In the genomic region with DNA sequence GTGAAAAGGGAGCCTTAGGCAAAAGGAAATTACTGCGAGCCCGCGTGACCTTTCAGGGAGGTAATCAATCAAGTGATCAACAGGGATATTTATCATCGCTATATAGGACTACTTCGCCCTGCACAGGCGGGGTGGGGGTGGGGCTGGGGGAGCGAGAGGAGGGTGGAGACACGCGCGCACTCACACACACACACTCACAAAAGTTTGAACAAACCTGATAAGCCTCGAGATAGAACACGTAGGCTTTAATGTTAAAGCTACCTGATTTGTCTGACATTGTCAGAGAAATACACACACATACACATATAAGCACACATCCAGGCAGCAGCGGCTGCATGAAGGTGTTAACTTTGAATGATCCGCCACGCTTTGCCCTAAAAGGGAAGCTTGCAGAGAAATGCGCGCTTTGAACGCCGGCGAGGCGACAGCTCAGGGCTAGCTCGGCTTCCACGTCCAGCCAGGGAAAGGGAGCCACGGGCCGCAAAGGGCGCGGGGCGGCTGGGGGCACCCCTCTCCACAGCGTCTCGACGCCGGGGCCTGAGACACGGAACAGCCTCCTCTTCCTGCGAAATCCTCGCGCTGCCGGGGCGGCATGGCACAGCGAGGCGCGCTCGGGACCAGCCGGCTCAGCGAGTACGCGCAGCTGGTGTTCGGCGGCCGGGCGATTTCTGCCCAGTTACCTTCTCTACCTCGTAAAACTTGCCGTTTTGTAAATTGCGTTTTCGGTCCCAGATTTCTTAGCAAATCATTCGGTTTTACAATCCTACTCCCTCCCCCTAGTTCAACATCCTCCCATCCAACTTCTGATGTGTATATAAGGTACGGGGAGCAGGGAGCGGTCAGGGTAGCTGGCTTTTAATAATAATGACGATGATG, we compare ENCODE assay signal across 8 cellular contexts. TPM values are rescaled to one million over a fixed set of nuclear protein-coding genes. Genes with fewer than 3 reads are reported as not detected.
DNase-seq lines count a peak whose midpoint lies in the region; ATAC-seq and TF ChIP-seq lines count a peak whose summit lies in the region.

No MANE protein-coding gene starts in this region.

- intact Hi-C loops in activated CD4-positive, alpha-beta T cell treated with anti-CD3 and anti-CD28 coated beads, Interleukin-2, amount 10 ng/mL, durations not matched to agents 24 days and 14 days (cut with micrococcal nuclease) = loop anchor here (1.0 to 10.0 kb wide), 4 partner anchors 8 to 1934 kb away; a partner anchor contains a TSS
- intact Hi-C loops in ascending aorta (cut with DNase I) = loop anchor here (2.0 to 5.0 kb wide), 2 partner anchors 326 to 628 kb away; no protein-coding TSS in a partner anchor

- H3K27ac ChIP-seq in MM.1S (ENCODE audit: low read length) (no peak overlapping the region), ascending aorta (peak overlapping the region; percentile 83 to 87)

- no peak for TF ChIP-seq CTCF in MM.1S (IDR thresholded peaks at IDR 0.05; ENCODE audit: low read length)
- TF ChIP-seq CTCF in ascending aorta (IDR thresholded peaks at IDR 0.05) = no peak

- H4K20me1 ChIP-seq in MM.1S (ENCODE audit: insufficient read depth, low read length) = no peaks in the 10 kb centered on the region

- H3K9me3 ChIP-seq in MM.1S (replicated peaks; ENCODE audit: insufficient read depth, low read length) = no peaks in the 10 kb centered on the region
- peaks cover 0 to 1% of the 10 kb centered on the region in 2 donors for H3K9me3 ChIP-seq in ascending aorta

- H3K9me2 ChIP-seq in MM.1S (replicated peaks; ENCODE audit: insufficient read depth, low read length) = no peaks in the 10 kb centered on the region

- peaks cover 22% of the 10 kb centered on the region for H3K4me1 Mint-ChIP-seq in activated CD4-positive, alpha-beta T cell treated with anti-CD3 and anti-CD28 coated beads, Interleukin-2, amount 10 ng/mL, durations not matched to agents 24 days and 14 days
- H3K4me1 Mint-ChIP-seq in immature natural killer cell = peaks cover 12 to 21% of the 10 kb centered on the region in 2 donors
- H3K4me1 Mint-ChIP-seq in stimulated activated memory B cell treated with anti-CD40 and anti-IgM and Interleukin-4, amounts not matched to agents 10 μg/mL and 1 μg/mL and 100 μg/mL, for 72 hours = peaks cover 36% of the 10 kb centered on the region

- ATAC-seq in stimulated activated memory B cell treated with anti-CD40 and anti-IgM and Interleukin-4, amounts not matched to agents 10 μg/mL and 1 μg/mL and 100 μg/mL, for 72 hours = no peak

- H3K27me3 ChIP-seq in MM.1S (replicated peaks; ENCODE audit: insufficient read depth, low read length) = peaks cover 60% of the 10 kb centered on the region
- H3K27me3 ChIP-seq in ascending aorta = no peaks in the 10 kb centered on the region

- H3K4me1 ChIP-seq in MM.1S (ENCODE audit: low read length) (peaks cover 5% of the 10 kb centered on the region; the same call in 1 of the 2 replicates), ascending aorta (no peaks in the 10 kb centered on the region)

- no peaks in the 10 kb centered on the region for H3K9me3 Mint-ChIP-seq in activated CD4-positive, alpha-beta T cell treated with anti-CD3 and anti-CD28 coated beads, Interleukin-2, amount 10 ng/mL, durations not matched to agents 24 days and 14 days
- H3K9me3 Mint-ChIP-seq in immature natural killer cell = peaks cover 0 to 10% (median 1%) of the 10 kb centered on the region in 6 donors
- H3K9me3 Mint-ChIP-seq in stimulated activated memory B cell treated with anti-CD40 and anti-IgM and Interleukin-4, amounts not matched to agents 10 μg/mL and 1 μg/mL and 100 μg/mL, for 72 hours = peaks cover 3% of the 10 kb centered on the region

- H3K79me2 ChIP-seq in MM.1S (ENCODE audit: low read length) = no peaks in the 10 kb centered on the region

- peaks cover 88% of the 10 kb centered on the region for H3K27me3 Mint-ChIP-seq in activated CD4-positive, alpha-beta T cell treated with anti-CD3 and anti-CD28 coated beads, Interleukin-2, amount 10 ng/mL, durations not matched to agents 24 days and 14 days
- H3K27me3 Mint-ChIP-seq in immature natural killer cell (ENCODE audit: low read depth in 3 of 3) = peaks cover 29 to 45% (median 39%) of the 10 kb centered on the region in 3 donors
- peaks cover 97% of the 10 kb centered on the region for H3K27me3 Mint-ChIP-seq in stimulated activated memory B cell treated with anti-CD40 and anti-IgM and Interleukin-4, amounts not matched to agents 10 μg/mL and 1 μg/mL and 100 μg/mL, for 72 hours

- H3K27ac Mint-ChIP-seq in activated CD4-positive, alpha-beta T cell treated with anti-CD3 and anti-CD28 coated beads, Interleukin-2, amount 10 ng/mL, durations not matched to agents 24 days and 14 days = peak overlapping the region; percentile 27
- no peak overlapping the region for H3K27ac Mint-ChIP-seq in immature natural killer cell
- no peak overlapping the region for H3K27ac Mint-ChIP-seq in stimulated activated memory B cell treated with anti-CD40 and anti-IgM and Interleukin-4, amounts not matched to agents 10 μg/mL and 1 μg/mL and 100 μg/mL, for 72 hours

- H2AFZ ChIP-seq in MM.1S (ENCODE audit: low read length) = peak overlapping the region; percentile 75

- peak overlapping the region; percentile 61 for H3K4me3 Mint-ChIP-seq in activated CD4-positive, alpha-beta T cell treated with anti-CD3 and anti-CD28 coated beads, Interleukin-2, amount 10 ng/mL, durations not matched to agents 24 days and 14 days
- peak overlapping the region in 3 of 5 donors; percentile 9 to 57 (median 19) for H3K4me3 Mint-ChIP-seq in immature natural killer cell
- peak overlapping the region; percentile 37 for H3K4me3 Mint-ChIP-seq in stimulated activated memory B cell treated with anti-CD40 and anti-IgM and Interleukin-4, amounts not matched to agents 10 μg/mL and 1 μg/mL and 100 μg/mL, for 72 hours

- no peaks in the 10 kb centered on the region for H3K36me3 Mint-ChIP-seq in activated CD4-positive, alpha-beta T cell treated with anti-CD3 and anti-CD28 coated beads, Interleukin-2, amount 10 ng/mL, durations not matched to agents 24 days and 14 days (ENCODE audit: low read depth)
- peaks cover 0 to 8% (median 2%) of the 10 kb centered on the region in 3 donors for H3K36me3 Mint-ChIP-seq in immature natural killer cell
- peaks cover 12% of the 10 kb centered on the region for H3K36me3 Mint-ChIP-seq in stimulated activated memory B cell treated with anti-CD40 and anti-IgM and Interleukin-4, amounts not matched to agents 10 μg/mL and 1 μg/mL and 100 μg/mL, for 72 hours

- no peak overlapping the region for H3K9ac ChIP-seq in MM.1S (ENCODE audit: low read length)

- peak; percentile 73 for DNase-seq in activated CD4-positive, alpha-beta T cell treated with anti-CD3 and anti-CD28 coated beads, Interleukin-2, amount 10 ng/mL, durations not matched to agents 24 days and 14 days
- no peak for DNase-seq in activated CD4-positive, alpha-beta T cell treated with anti-CD3 and anti-CD28 coated beads, Interleukin-2, amount 50 U/mL, for 4 hours
- DNase-seq in MM.1S (peak; percentile 37), ascending aorta (ENCODE audit: low spot score in 2 of 2) (peak in 1 of 2 donors; percentile 68), immature natural killer cell (no peak), activated gamma-delta T cell (lab: John Stamatoyannopoulos, UW) (no peak), epidermal melanocyte (ENCODE audit: insufficient read length, low spot score) (no peak)

- H3K36me3 ChIP-seq in MM.1S (replicated peaks; ENCODE audit: insufficient read depth, low read length) (no peaks in the 10 kb centered on the region), ascending aorta (no peaks in the 10 kb centered on the region)

- peak overlapping the region; percentile 63 for H3K4me3 ChIP-seq in MM.1S (ENCODE audit: low read length)
- peak overlapping the region; percentile 66 to 77 for H3K4me3 ChIP-seq in ascending aorta

- H3F3A ChIP-seq in MM.1S (ENCODE audit: insufficient read depth, low read length) = no peaks in the 10 kb centered on the region

- peak overlapping the region; percentile 92 for H3K4me2 ChIP-seq in MM.1S (ENCODE audit: low read depth, low read length)

RNA-seq across cellular contexts. Expression of a gene that starts 4.8 kb away (rescaled TPM):
- not detected in 2 replicates for total RNA-seq in activated CD4-positive, alpha-beta T cell treated with anti-CD3 and anti-CD28 coated beads, Interleukin-2, amount 10 ng/mL, durations not matched to agents 24 days and 14 days
- total RNA-seq in ascending aorta = 38.6 TPM
- polyA plus RNA-seq in immature natural killer cell = not detected

Comparison
In these comparisons a context has a peak if more than half of its experiments do, and no peak if none do; other contexts are left out.
1. DNase-seq: peak in activated CD4-positive, alpha-beta T cell treated with anti-CD3 and anti-CD28 coated beads, Interleukin-2, amount 10 ng/mL, durations not matched to agents 24 days and 14 days (single experiment) and MM.1S (single experiment); none in activated CD4-positive, alpha-beta T cell treated with anti-CD3 and anti-CD28 coated beads, Interleukin-2, amount 50 U/mL, for 4 hours (0 of 2), immature natural killer cell (0 of 3), activated gamma-delta T cell (single experiment) and epidermal melanocyte (single experiment).
2. RNA of a gene that starts 4.8 kb away (total RNA-seq): 38.6 TPM in ascending aorta (single experiment); not detected in activated CD4-positive, alpha-beta T cell treated with anti-CD3 and anti-CD28 coated beads, Interleukin-2, amount 10 ng/mL, durations not matched to agents 24 days and 14 days; every median in the first group is over 10 times any median in the second.
3. Peak in every context shown above with its lines, with median percentiles within 50 percentile points of each other: H3K4me3 Mint-ChIP-seq.